20 cellular contexts compared by ENCODE assay signal in the genomic region with DNA sequence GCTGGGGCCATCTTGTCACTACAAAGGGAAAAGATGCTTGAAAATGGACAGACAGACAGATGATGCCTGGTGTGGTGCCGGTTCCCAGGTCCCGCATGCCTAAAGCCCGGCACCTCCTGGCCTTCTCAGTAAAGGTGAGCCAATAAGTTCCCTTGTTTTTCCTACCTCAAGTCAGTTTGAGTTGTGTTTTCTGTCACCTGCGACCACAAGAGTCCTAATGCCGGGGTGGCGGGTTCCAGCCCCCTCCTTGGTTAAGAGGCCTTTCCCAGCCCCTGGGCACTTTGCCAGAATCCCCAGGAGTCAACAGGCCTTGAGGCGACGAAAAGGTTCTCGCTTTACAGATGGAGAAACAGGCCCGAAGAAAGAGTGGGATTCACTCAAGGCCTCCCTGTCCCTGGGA. TPM values are rescaled to one million over a fixed set of nuclear protein-coding genes. Genes with fewer than 3 reads are reported as not detected.
"Had no signal": no experiment of that assay in that cellular context is flagged by ENCODE, and none has a peak within 500 bp of the region (broad histone marks: within the 10 kb centered on the region; RNA-seq: fewer than 3 reads in every experiment).

No MANE protein-coding gene starts in this region.

- DNase-seq: activated CD4-positive, alpha-beta T cell treated with anti-CD3 and anti-CD28 coated beads, Interleukin-2, amount 10 ng/mL, durations not matched to agents 24 days and 14 days; activated CD8-positive, alpha-beta memory T cell treated with anti-CD3 and anti-CD28 coated beads, Interleukin-2, amount 10 ng/mL, durations not matched to agents 7 days and 5 days; activated CD8-positive, alpha-beta T cell treated with anti-CD3 and anti-CD28 coated beads for 36 hours; activated gamma-delta T cell treated with Interleukin-2 at 50 U/mL for 16 hours; effector CD4-positive, alpha-beta T cell; heart left ventricle; midbrain; right lobe of liver; small intestine; stimulated activated CD4-positive, alpha-beta T cell treated with anti-CD3 and anti-CD28 coated beads, Interleukin-15, amount 100 ng/mL, for 24 hours; stomach; transverse colon; uterus had no signal

RNA-seq across cellular contexts. Expression of a gene that starts 9.0 kb away (rescaled TPM):
- total RNA-seq: activated CD4-positive, alpha-beta T cell treated with anti-CD3 and anti-CD28 coated beads, Interleukin-2, amount 10 ng/mL, durations not matched to agents 24 days and 14 days; activated CD8-positive, alpha-beta memory T cell treated with anti-CD3 and anti-CD28 coated beads, Interleukin-2, amount 10 ng/mL, durations not matched to agents 7 days and 5 days; activated CD8-positive, alpha-beta T cell treated with anti-CD3 and anti-CD28 coated beads for 36 hours; activated T-helper 1 cell treated with anti-CD3 and anti-CD28 coated beads, Interleukin-12 subunit alpha, Interleukin-12 subunit beta, Interleukin-2, Interleukin-4 antibody, amounts not matched to agents 30 ng/mL and 10 ng/mL and 1 ng/mL, durations not matched to agents 14 hours and 24 hours and 36 hours; aorta; epithelial cell of proximal tubule; fibroblast of villous mesenchyme; heart left ventricle; liver; natural killer cell treated with Interleukin-12 subunit alpha and Interleukin-12 subunit beta and Interleukin-15 and Interleukin-18, amount 100 ng/mL, for 72 hours; stomach; suprapubic skin; transverse colon had no signal
